Comparison of ENCODE assay signal across 13 cellular contexts in the genomic region with DNA sequence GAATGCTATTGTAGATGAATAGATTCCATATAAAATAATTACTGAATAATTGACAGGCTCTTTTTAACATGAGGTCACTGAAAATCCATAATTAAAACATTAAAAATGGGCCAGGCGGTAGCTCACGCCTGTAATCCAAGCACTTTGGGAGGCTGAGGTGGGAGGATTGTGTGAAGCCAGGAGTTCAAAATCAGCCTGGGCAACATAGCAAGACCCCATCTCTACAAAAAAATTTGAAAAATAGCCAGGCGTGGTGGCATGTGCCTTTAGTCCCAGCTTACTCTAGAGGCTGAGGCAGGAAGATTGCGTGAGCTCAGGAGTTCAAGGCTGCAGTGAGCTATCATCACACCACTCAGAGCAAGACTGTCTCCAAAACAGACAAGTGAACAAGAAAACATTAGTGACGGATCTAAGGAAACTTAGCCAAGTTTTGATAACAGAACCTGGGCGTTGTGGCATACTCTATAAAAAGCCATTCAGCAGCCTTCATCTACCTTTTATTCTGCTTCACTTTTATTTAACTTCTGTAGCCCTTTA.
"Had no signal": no experiment of that assay in that cellular context is flagged by ENCODE, and none has a peak within 500 bp of the region (broad histone marks: within the 10 kb centered on the region; RNA-seq: fewer than 3 reads in every experiment).

No MANE protein-coding gene starts in this region.

- H3K4me3 Mint-ChIP-seq: activated naive CD4-positive, alpha-beta T cell treated with anti-CD3 and anti-CD28 coated beads, Interleukin-2, amount 10 ng/mL, durations not matched to agents 7 days and 5 days; activated T-helper 1 cell treated with anti-CD3 and anti-CD28 coated beads, Interleukin-12 subunit alpha, Interleukin-12 subunit beta, Interleukin-2, Interleukin-4 antibody, amounts not matched to agents 30 ng/mL and 10 ng/mL and 1 ng/mL, durations not matched to agents 14 hours and 24 hours and 36 hours; brain; nephron progenitor cell; stimulated activated naive CD8-positive, alpha-beta T cell treated with anti-CD3 and anti-CD28 coated beads, Interleukin-15, amount 100 ng/mL, for 72 hours had no signal

- H3K9me3 ChIP-seq: psoas muscle had no signal

- H3K9me3 Mint-ChIP-seq: activated naive CD4-positive, alpha-beta T cell treated with anti-CD3 and anti-CD28 coated beads, Interleukin-2, amount 10 ng/mL, durations not matched to agents 7 days and 5 days; activated T-helper 1 cell treated with anti-CD3 and anti-CD28 coated beads, Interleukin-12 subunit alpha, Interleukin-12 subunit beta, Interleukin-2, Interleukin-4 antibody, amounts not matched to agents 30 ng/mL and 10 ng/mL and 1 ng/mL, durations not matched to agents 14 hours and 24 hours and 36 hours; brain; nephron progenitor cell; stimulated activated naive CD8-positive, alpha-beta T cell treated with anti-CD3 and anti-CD28 coated beads, Interleukin-15, amount 100 ng/mL, for 72 hours had no signal

- DNase-seq: activated CD4-positive, alpha-beta T cell treated with anti-CD3 and anti-CD28 coated beads, Interleukin-2, amount 50 U/mL, for 4 hours; activated CD4-positive, CD25-positive, alpha-beta regulatory T cell treated with anti-CD3 and anti-CD28 coated beads, Interleukin-2, amount 50 U/mL, for 72 hours; activated naive CD4-positive, alpha-beta T cell treated with anti-CD3 and anti-CD28 coated beads, Interleukin-2, amount 10 ng/mL, durations not matched to agents 7 days and 5 days; amniotic stem cell; dorsolateral prefrontal cortex; nephron progenitor cell; psoas muscle; stimulated activated CD4-positive, alpha-beta T cell treated with anti-CD3 and anti-CD28 coated beads, Interleukin-4, amount 100 ng/mL, for 1 hour; stimulated activated CD8-positive, alpha-beta memory T cell treated with anti-CD3 and anti-CD28 coated beads, Interleukin-4, amount 100 ng/mL, for 48 hours; stimulated activated naive CD8-positive, alpha-beta T cell treated with anti-CD3 and anti-CD28 coated beads, Interleukin-15, amount 100 ng/mL, for 72 hours had no signal

- H3K27ac Mint-ChIP-seq: activated naive CD4-positive, alpha-beta T cell treated with anti-CD3 and anti-CD28 coated beads, Interleukin-2, amount 10 ng/mL, durations not matched to agents 7 days and 5 days; activated T-helper 1 cell treated with anti-CD3 and anti-CD28 coated beads, Interleukin-12 subunit alpha, Interleukin-12 subunit beta, Interleukin-2, Interleukin-4 antibody, amounts not matched to agents 30 ng/mL and 10 ng/mL and 1 ng/mL, durations not matched to agents 14 hours and 24 hours and 36 hours had no signal

- H3K4me1 ChIP-seq: psoas muscle had no signal

- H3K27ac ChIP-seq: dorsolateral prefrontal cortex, psoas muscle had no signal

- ATAC-seq: esophagus mucosa; psoas muscle; stimulated activated naive CD8-positive, alpha-beta T cell treated with anti-CD3 and anti-CD28 coated beads, Interleukin-15, amount 100 ng/mL, for 72 hours had no signal

- H3K27me3 Mint-ChIP-seq: activated naive CD4-positive, alpha-beta T cell treated with anti-CD3 and anti-CD28 coated beads, Interleukin-2, amount 10 ng/mL, durations not matched to agents 7 days and 5 days; brain; stimulated activated naive CD8-positive, alpha-beta T cell treated with anti-CD3 and anti-CD28 coated beads, Interleukin-15, amount 100 ng/mL, for 72 hours had no signal

- H3K4me3 ChIP-seq: dorsolateral prefrontal cortex, psoas muscle had no signal
